Comparison of ENCODE assay signal across 13 cellular contexts in the genomic region with DNA sequence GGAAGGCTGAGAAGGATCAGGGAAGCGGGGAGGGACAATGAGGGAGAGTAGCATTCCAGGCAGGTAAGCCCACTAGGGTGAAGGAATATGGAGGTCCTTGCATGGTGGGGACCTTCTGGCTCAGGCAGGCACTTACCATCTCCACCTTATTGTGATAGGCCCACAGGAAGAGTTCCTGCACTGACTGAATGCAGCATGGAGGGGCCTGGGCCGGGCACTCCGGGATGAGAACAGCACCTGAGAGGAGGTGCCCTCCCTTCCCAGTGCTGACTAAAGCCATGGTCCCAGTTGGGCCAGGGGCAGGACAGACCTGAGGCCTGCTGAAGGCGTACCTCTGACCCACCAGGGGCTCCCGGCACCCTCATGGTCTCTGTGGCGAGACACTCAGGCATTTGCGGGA.
A peak's percentile ranks its signal among the peaks of the same experiment; 100 is the strongest.
DNase-seq lines count a peak whose midpoint lies in the region; ATAC-seq and TF ChIP-seq lines count a peak whose summit lies in the region.
"Had no signal": no experiment of that assay in that cellular context is flagged by ENCODE, and none has a peak within 500 bp of the region (broad histone marks: within the 10 kb centered on the region; RNA-seq: fewer than 3 reads in every experiment).

No MANE protein-coding gene starts in this region.

- H3K9me3 Mint-ChIP-seq in GM23338 = no peaks in the 10 kb centered on the region; the same call in 2 of the 3 replicates
- H3K9me3 Mint-ChIP-seq in neural progenitor cell = peaks cover 12% of the 10 kb centered on the region
- H3K9me3 Mint-ChIP-seq: IgD-negative memory B cell had no signal

- ATAC-seq in GM23338 (no peak), GM18511 (IDR thresholded peaks at IDR 0.05; ENCODE audit: unreplicated experiment) (no peak)
- ATAC-seq: A549 had no signal

- no peak overlapping the region for H3K9ac ChIP-seq in neural progenitor cell

- H3K36me3 ChIP-seq in GM23338 (ENCODE audit: insufficient read depth) (no peaks in the 10 kb centered on the region), WERI-Rb-1 (no peaks in the 10 kb centered on the region; the same call in 1 of the 2 replicates), neural progenitor cell (no peaks in the 10 kb centered on the region)
- H3K36me3 ChIP-seq: HAP-1 had no signal

- H3K79me2 ChIP-seq in GM23338 (replicated peaks; ENCODE audit: insufficient read depth) (no peaks in the 10 kb centered on the region), neural progenitor cell (ENCODE audit: low read depth) (no peaks in the 10 kb centered on the region)

- H3K27me3 ChIP-seq in GM23338 (ENCODE audit: insufficient read depth) (no peaks in the 10 kb centered on the region), WERI-Rb-1 (ENCODE audit: insufficient read depth, low read depth, severe bottlenecking) (no peaks in the 10 kb centered on the region), neural progenitor cell (no peaks in the 10 kb centered on the region)

- H3K9me3 ChIP-seq in WERI-Rb-1 (ENCODE audit: severe bottlenecking) (peaks cover 16% of the 10 kb centered on the region), neural progenitor cell (ENCODE audit: low read depth) (no peaks in the 10 kb centered on the region)
- H3K9me3 ChIP-seq: HAP-1 had no signal

- H3K4me1 ChIP-seq in GM23338 (ENCODE audit: insufficient read depth) = 0 out of 2 replicates have a peak, but pooled peaks cover 4% of the 10 kb centered on the region
- H3K4me1 ChIP-seq in neural progenitor cell = peaks cover 12% of the 10 kb centered on the region
- H3K4me1 ChIP-seq: A549, HAP-1 had no signal

- no peak for DNase-seq in GM23338 (ENCODE audit: low spot score)
- peak; percentile 10 for DNase-seq in WERI-Rb-1
- no peak for DNase-seq in neural progenitor cell (ENCODE audit: low spot score)
- DNase-seq in COLO829 (ENCODE audit: low spot score) = no peak
- DNase-seq in activated CD8-positive, alpha-beta memory T cell treated with anti-CD3 and anti-CD28 coated beads for 24 hours = no peak
- DNase-seq: CD4-positive, alpha-beta T cell; DMS79; GOT3 had no signal

- H3K36me3 Mint-ChIP-seq in GM23338 (ENCODE audit: low read depth) (no peaks in the 10 kb centered on the region), neural progenitor cell (peaks cover 2% of the 10 kb centered on the region)
- H3K36me3 Mint-ChIP-seq: IgD-negative memory B cell had no signal

- H3K4me3 Mint-ChIP-seq in GM23338 (no peak overlapping the region), neural progenitor cell (no peak overlapping the region)
- H3K4me3 Mint-ChIP-seq: CD4-positive, alpha-beta T cell; IgD-negative memory B cell had no signal

- H4K20me1 ChIP-seq in GM23338 (replicated peaks; ENCODE audit: insufficient read depth) (no peaks in the 10 kb centered on the region), neural progenitor cell (ENCODE audit: low read depth) (no peaks in the 10 kb centered on the region)

- H3F3A ChIP-seq in GM23338 (replicated peaks; ENCODE audit: low read depth) (no peaks in the 10 kb centered on the region), neural progenitor cell (ENCODE audit: low read depth) (no peaks in the 10 kb centered on the region)

- H3K9me2 ChIP-seq in GM23338 (ENCODE audit: insufficient read depth) = peaks cover 10% of the 10 kb centered on the region; the same call in 1 of the 2 replicates

- H3K27ac Mint-ChIP-seq in GM23338 (no peak overlapping the region), neural progenitor cell (peak overlapping the region; percentile 6)
- H3K27ac Mint-ChIP-seq: CD4-positive, alpha-beta T cell; IgD-negative memory B cell had no signal

- H2AFZ ChIP-seq in GM23338 = peak overlapping the region; percentile 69
- H2AFZ ChIP-seq in neural progenitor cell (replicated peaks) = no peak overlapping the region

- peaks cover 9% of the 10 kb centered on the region for H3K4me1 Mint-ChIP-seq in GM23338
- peaks cover 2% of the 10 kb centered on the region for H3K4me1 Mint-ChIP-seq in neural progenitor cell

- H3K4me2 ChIP-seq in GM23338 (no peak overlapping the region), neural progenitor cell (no peak overlapping the region)
- H3K4me2 ChIP-seq: A549 had no signal

- no peak for TF ChIP-seq CTCF in GM23338 (conservative IDR thresholded peaks at IDR 0.05; ENCODE audit: low read depth in 2 of 2)
- TF ChIP-seq CTCF in WERI-Rb-1 (IDR thresholded peaks at IDR 0.05; ENCODE audit: low read depth, low read length) = no peak
- TF ChIP-seq CTCF in neural progenitor cell (IDR thresholded peaks at IDR 0.05) = no peak

- peaks cover 2% of the 10 kb centered on the region for H3K27me3 Mint-ChIP-seq in GM23338 (ENCODE audit: insufficient read depth, low read depth, poor library complexity)
- H3K27me3 Mint-ChIP-seq in neural progenitor cell (ENCODE audit: insufficient read depth, low read depth) = peaks cover 2% of the 10 kb centered on the region
- H3K27me3 Mint-ChIP-seq: CD4-positive, alpha-beta T cell had no signal

- no peak overlapping the region for H3K4me3 ChIP-seq in GM23338
- H3K4me3 ChIP-seq in WERI-Rb-1 (ENCODE audit: low read depth, low read length) = no peak overlapping the region
- no peak overlapping the region for H3K4me3 ChIP-seq in neural progenitor cell
- H3K4me3 ChIP-seq: A549, GM12878, HAP-1 had no signal

- H3K27ac ChIP-seq in GM23338 (ENCODE audit: low read depth) (no peak overlapping the region), WERI-Rb-1 (no peak overlapping the region), neural progenitor cell (no peak overlapping the region)
- H3K27ac ChIP-seq: A549 had no signal

TF ChIP-seq in GM23338, 12 proteins besides CTCF, POLR2A, EP300 and RAD21 (continues in another document):
- TF ChIP-seq, protein P1, sequence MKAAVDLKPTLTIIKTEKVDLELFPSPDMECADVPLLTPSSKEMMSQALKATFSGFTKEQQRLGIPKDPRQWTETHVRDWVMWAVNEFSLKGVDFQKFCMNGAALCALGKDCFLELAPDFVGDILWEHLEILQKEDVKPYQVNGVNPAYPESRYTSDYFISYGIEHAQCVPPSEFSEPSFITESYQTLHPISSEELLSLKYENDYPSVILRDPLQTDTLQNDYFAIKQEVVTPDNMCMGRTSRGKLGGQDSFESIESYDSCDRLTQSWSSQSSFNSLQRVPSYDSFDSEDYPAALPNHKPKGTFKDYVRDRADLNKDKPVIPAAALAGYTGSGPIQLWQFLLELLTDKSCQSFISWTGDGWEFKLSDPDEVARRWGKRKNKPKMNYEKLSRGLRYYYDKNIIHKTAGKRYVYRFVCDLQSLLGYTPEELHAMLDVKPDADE (IDR thresholded peaks at IDR 0.05) = no peak
- TF ChIP-seq NANOG (IDR thresholded peaks at IDR 0.05; ENCODE audit: borderline replicate concordance) (no peak), ZNF114 (CRISPR knock-in tag; IDR thresholded peaks at IDR 0.05) (no peak), REST (IDR thresholded peaks at IDR 0.05; ENCODE audit: unreplicated experiment) (no peak)
